ENCODE assay signal across 10 cellular contexts in the genomic region with DNA sequence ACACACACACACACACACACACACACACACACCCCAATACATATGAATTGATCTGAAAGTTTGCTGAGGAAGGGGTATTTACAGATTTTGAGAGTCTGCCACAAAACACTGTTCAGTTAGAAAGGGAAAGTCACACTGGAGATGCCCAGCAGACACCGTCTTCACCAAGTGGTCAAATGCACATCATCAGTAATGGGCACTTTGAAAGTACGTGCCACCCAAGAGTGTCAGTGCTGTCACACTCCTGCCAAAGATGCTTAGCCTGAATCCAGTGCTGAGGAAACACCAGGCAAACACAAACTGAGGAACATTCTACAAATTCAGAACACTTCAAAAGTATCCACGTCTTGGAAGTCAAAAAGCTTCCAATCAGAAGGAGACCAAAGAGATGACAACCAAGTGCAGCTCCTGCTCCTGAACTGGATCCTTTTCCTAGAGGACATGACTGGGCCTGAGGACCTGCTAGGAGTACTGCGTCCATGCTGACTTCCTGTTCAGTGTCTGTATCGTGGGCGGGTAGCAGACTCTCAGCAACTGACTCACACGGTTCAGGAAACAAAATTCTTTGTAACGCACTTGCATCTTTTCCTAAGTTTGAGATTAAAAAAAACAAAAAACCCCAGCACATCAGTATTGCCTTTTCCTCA. TPM values are rescaled to one million over a fixed set of nuclear protein-coding genes. Genes with fewer than 3 reads are reported as not detected.
DNase-seq lines count a peak whose midpoint lies in the region; ATAC-seq, FAIRE-seq and TF ChIP-seq lines count a peak whose summit lies in the region.
"Had no signal": no experiment of that assay in that cellular context is flagged by ENCODE, and none has a peak within 500 bp of the region (broad histone marks: within the 10 kb centered on the region; RNA-seq: fewer than 3 reads in every experiment).

No MANE protein-coding gene starts in this region.

- H3K4me1 Mint-ChIP-seq in Calu3 (ENCODE audit: low read depth, unreplicated experiment) (no peaks in the 10 kb centered on the region), T-helper 17 cell (peaks cover 22% of the 10 kb centered on the region)

- H3K27me3 Mint-ChIP-seq in Calu3 (ENCODE audit: unreplicated experiment), result no peaks in the 10 kb centered on the region
- H3K27me3 Mint-ChIP-seq in T-helper 17 cell, result no peaks in the 10 kb centered on the region

- no peaks in the 10 kb centered on the region for H3K9me1 ChIP-seq in endothelial cell of umbilical vein (replicated peaks; ENCODE audit: control insufficient read depth, extremely low read depth, insufficient read depth, low read length)

- intact Hi-C loops in Calu3 (cut with micrococcal nuclease; ENCODE audit: unreplicated experiment), result no loop called here
- intact Hi-C loops in endothelial cell of umbilical vein (cut with micrococcal nuclease), result no loop called here
- intact Hi-C loops in psoas muscle (cut with DNase I), result no loop called here

- no peak overlapping the region for H3K4me3 Mint-ChIP-seq in Calu3 (ENCODE audit: low read depth, unreplicated experiment)
- H3K4me3 Mint-ChIP-seq in T-helper 17 cell, result peak overlapping the region; percentile 36

- dilution Hi-C loops in endothelial cell of umbilical vein (cut with MboI; ENCODE audit: extremely low pct_ligation_motif_present, low sequenced_read_pairs), result no loop called here

- peak; percentile 79 for TF ChIP-seq POLR2A in endothelial cell of umbilical vein (IDR thresholded peaks at IDR 0.05; ENCODE audit: low read depth, low read length)

- no peaks in the 10 kb centered on the region for H4K20me1 ChIP-seq in endothelial cell of umbilical vein (replicated peaks; ENCODE audit: control insufficient read depth, extremely low read depth, insufficient read depth, low read length)

- DNase-seq in Calu3, result no peak
- no peak for DNase-seq in T-helper 17 cell
- peak; percentile 89 for DNase-seq in endothelial cell of umbilical vein (ENCODE audit: low read depth, low spot score)
- no peak for DNase-seq in psoas muscle
- no peak for DNase-seq in NCI-H82 (lab: John Stamatoyannopoulos, UW)
- DNase-seq in cerebellar nuclear complex (lab: John Stamatoyannopoulos, UW), result no peak

- peak overlapping the region; percentile 41 for H3K4me2 ChIP-seq in endothelial cell of umbilical vein (ENCODE audit: insufficient read depth, low read length)

- WGBS in psoas muscle, 3 donors, result 56 to 70% (median 67%) methylated on average over 8 of the region's 8 CpGs

- H3K9me3 ChIP-seq in T-helper 17 cell (ENCODE audit: control insufficient read depth, low read length, poor library complexity, severe bottlenecking), result no peaks in the 10 kb centered on the region
- H3K9me3 ChIP-seq in endothelial cell of umbilical vein (replicated peaks; ENCODE audit: control insufficient read depth, insufficient read depth, low read length), result no peaks in the 10 kb centered on the region
- H3K9me3 ChIP-seq in psoas muscle, result no peaks in the 10 kb centered on the region
- H3K9me3 ChIP-seq: neutrophil had no signal

- POLR2A ChIA-PET in endothelial cell of umbilical vein (lab: Charles Lee), result no interaction called here

- TF ChIP-seq CTCF in Calu3 (IDR thresholded peaks at IDR 0.05; ENCODE audit: unreplicated experiment) (no peak), endothelial cell of umbilical vein (IDR thresholded peaks at IDR 0.05; ENCODE audit: extremely low read depth in 1 of 2, insufficient read depth in 1 of 2, low read depth in 1 of 2, low read length in 2 of 2) (no peak), psoas muscle (IDR thresholded peaks at IDR 0.05) (no peak)

- no peaks in the 10 kb centered on the region for H3K9me3 Mint-ChIP-seq in Calu3 (ENCODE audit: low read depth, unreplicated experiment)

- peak; percentile 100 for FAIRE-seq in endothelial cell of umbilical vein (lab: Jason Lieb, UNC)
- FAIRE-seq: colon had no signal

- no TSS peak for BruUV-seq in Calu3 (replicated peaks; lab: Mats Ljungman, UMichigan)
- TSS peak; percentile 22 for BruUV-seq in endothelial cell of umbilical vein (replicated peaks; lab: Mats Ljungman, UMichigan)

- ATAC-seq in T-helper 17 cell (peak; percentile 47), psoas muscle (no peak), HG03432 (IDR thresholded peaks at IDR 0.05; ENCODE audit: unreplicated experiment) (no peak), GM19324 (IDR thresholded peaks at IDR 0.05; ENCODE audit: low FRiP score, unreplicated experiment) (no peak)

- H2AFZ ChIP-seq in endothelial cell of umbilical vein (ENCODE audit: low read depth, low read length), result no peak overlapping the region

- H3K4me1 ChIP-seq in endothelial cell of umbilical vein (ENCODE audit: control insufficient read depth, extremely low read depth, insufficient read depth, low read length) (peaks cover 34% of the 10 kb centered on the region), psoas muscle (no peaks in the 10 kb centered on the region)

- H3K36me3 Mint-ChIP-seq in Calu3 (ENCODE audit: insufficient read depth, unreplicated experiment) (peaks cover 56% of the 10 kb centered on the region), T-helper 17 cell (ENCODE audit: low read depth) (peaks cover 10% of the 10 kb centered on the region)

- H3K27ac ChIP-seq in endothelial cell of umbilical vein (ENCODE audit: insufficient read depth, low read depth, low read length) (peak overlapping the region; percentile 87), psoas muscle (peak overlapping the region; percentile 16)

- H3K27me3 ChIP-seq in endothelial cell of umbilical vein (ENCODE audit: control insufficient read depth in 2 of 2, insufficient read depth in 2 of 2, low read length in 2 of 2), result no peaks in the 10 kb centered on the region
- no peaks in the 10 kb centered on the region for H3K27me3 ChIP-seq in psoas muscle (ENCODE audit: insufficient read depth in 3 of 3, low read length in 2 of 3)
- H3K27me3 ChIP-seq: neutrophil had no signal

- H3K27ac Mint-ChIP-seq in Calu3 (ENCODE audit: unreplicated experiment), result peak overlapping the region; percentile 34
- peak overlapping the region; percentile 87 for H3K27ac Mint-ChIP-seq in T-helper 17 cell

- H3K79me2 ChIP-seq in endothelial cell of umbilical vein (ENCODE audit: control insufficient read depth, insufficient read depth, low read length), result peaks cover 2% of the 10 kb centered on the region

- H3K9ac ChIP-seq in endothelial cell of umbilical vein (replicated peaks; ENCODE audit: extremely low read depth, insufficient read depth, low read length), result peak overlapping the region; percentile 43

- no peak overlapping the region for H3K4me3 ChIP-seq in endothelial cell of umbilical vein (replicated peaks in 1 of 3; ENCODE audit: insufficient read depth in 1 of 3, low read depth in 1 of 3, low read length in 3 of 3)
- H3K4me3 ChIP-seq in psoas muscle, result no peak overlapping the region

- H3K36me3 ChIP-seq in endothelial cell of umbilical vein (ENCODE audit: control insufficient read depth in 2 of 2, extremely low read depth in 1 of 2, insufficient read depth in 2 of 2, low read length in 2 of 2) (peaks cover 22 to 23% of the 10 kb centered on the region in 2 experiments), psoas muscle (ENCODE audit: insufficient read depth in 1 of 2, low read depth in 1 of 2) (peaks cover 9 to 91% of the 10 kb centered on the region in 2 donors)

- CTCF ChIA-PET in Calu3 (lab: Charles Lee) (no interaction called here), endothelial cell of umbilical vein (lab: Charles Lee) (interaction anchor here (0.6 to 2.2 kb wide), 5 partner anchors 10 to 483 kb away, joined by 3 to 9 read pairs (median 5); a partner anchor contains a TSS)

TF ChIP-seq in endothelial cell of umbilical vein, 7 proteins besides CTCF, POLR2A, EP300 and RAD21:
- peak; percentile 81 for TF ChIP-seq FOS (IDR thresholded peaks at IDR 0.05; ENCODE audit: borderline replicate concordance, insufficient read depth, low read length)
- no peak for TF ChIP-seq EZH2 (IDR thresholded peaks at IDR 0.05; ENCODE audit: borderline replicate concordance, low read depth, low read length, severe bottlenecking)
- peak; percentile 8 for TF ChIP-seq JUN (IDR thresholded peaks at IDR 0.05; ENCODE audit: borderline replicate concordance, insufficient read depth, insufficient read length, low read depth)
- TF ChIP-seq POLR2AphosphoS5 (IDR thresholded peaks at IDR 0.05; ENCODE audit: insufficient read depth, low read depth, low read length), result peak; percentile 62
- TF ChIP-seq, protein P1, sequence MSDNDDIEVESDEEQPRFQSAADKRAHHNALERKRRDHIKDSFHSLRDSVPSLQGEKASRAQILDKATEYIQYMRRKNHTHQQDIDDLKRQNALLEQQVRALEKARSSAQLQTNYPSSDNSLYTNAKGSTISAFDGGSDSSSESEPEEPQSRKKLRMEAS (IDR thresholded peaks at IDR 0.05; ENCODE audit: insufficient read depth, insufficient read length), result no peak
- TF ChIP-seq MYC (IDR thresholded peaks at IDR 0.05; ENCODE audit: low read depth, low read length), result no peak

RNA-seq across cellular contexts. Expression of a gene that starts 18.6 kb away (rescaled TPM):
- 147 and 149 TPM in 2 replicates for total RNA-seq in Calu3 (2022)
- 10 to 100 TPM; 61.6 to 65.8 TPM for total RNA-seq in T-helper 17 cell
- total RNA-seq in endothelial cell of umbilical vein, result 129 and 132 TPM in 2 replicates
- 51.0 and 77.4 TPM in 2 replicates for polyA plus RNA-seq in endothelial cell of umbilical vein
- 140 and 172 TPM in 2 replicates for polyA plus RNA-seq in endothelial cell of umbilical vein (2011; cell fraction: cytosol; rRNA removed)
- 88.7 and 163 TPM in 2 replicates for polyA plus RNA-seq in endothelial cell of umbilical vein (2011; cell fraction: nucleus; rRNA removed)
- 107 and 202 TPM in 2 replicates for polyA plus RNA-seq in endothelial cell of umbilical vein (2012)
- polyA minus RNA-seq in endothelial cell of umbilical vein, result 50.1 and 59.0 TPM in 2 replicates
- 44.8 TPM for polyA minus RNA-seq in endothelial cell of umbilical vein (2011; cell fraction: cytosol; rRNA and poly(A)+ RNA removed)
- polyA minus RNA-seq in endothelial cell of umbilical vein (2011; cell fraction: nucleus; rRNA and poly(A)+ RNA removed), result 30.9 and 41.5 TPM in 2 replicates
- total RNA-seq in psoas muscle, result 100 to 1,000 TPM; 151 to 307 (median 225) TPM
- polyA plus RNA-seq in psoas muscle, result 1,000 to 10,000 TPM in 1 of 3 donors, 100 to 1,000 TPM in 2; 444 to 1,018 (median 498) TPM

RNA-seq across cellular contexts. Expression of a gene that starts 56.8 kb away (rescaled TPM):
- 18.3 and 19.2 TPM in 2 replicates for total RNA-seq in Calu3 (2022)
- 10 to 100 TPM; 18.6 to 21.5 TPM for total RNA-seq in T-helper 17 cell
- 22.1 and 22.5 TPM in 2 replicates for total RNA-seq in endothelial cell of umbilical vein
- polyA plus RNA-seq in endothelial cell of umbilical vein, result 7.1 and 8.5 TPM in 2 replicates
- 7.3 and 8.5 TPM in 2 replicates for polyA plus RNA-seq in endothelial cell of umbilical vein (2011; cell fraction: cytosol; rRNA removed)
- 42.1 and 45.8 TPM in 2 replicates for polyA plus RNA-seq in endothelial cell of umbilical vein (2011; cell fraction: nucleus; rRNA removed)
- polyA plus RNA-seq in endothelial cell of umbilical vein (2012), result 6.1 and 6.6 TPM in 2 replicates
- 26.3 and 28.0 TPM in 2 replicates for polyA minus RNA-seq in endothelial cell of umbilical vein
- polyA minus RNA-seq in endothelial cell of umbilical vein (2011; cell fraction: cytosol; rRNA and poly(A)+ RNA removed), result 3.9 TPM
- 44.0 and 55.4 TPM in 2 replicates for polyA minus RNA-seq in endothelial cell of umbilical vein (2011; cell fraction: nucleus; rRNA and poly(A)+ RNA removed)
- total RNA-seq in psoas muscle, result 10 to 100 TPM; 11.0 to 21.8 (median 12.8) TPM
- polyA plus RNA-seq in psoas muscle, result 1 to 10 TPM; 5.8 to 8.7 (median 6.4) TPM
